In the genomic region with DNA sequence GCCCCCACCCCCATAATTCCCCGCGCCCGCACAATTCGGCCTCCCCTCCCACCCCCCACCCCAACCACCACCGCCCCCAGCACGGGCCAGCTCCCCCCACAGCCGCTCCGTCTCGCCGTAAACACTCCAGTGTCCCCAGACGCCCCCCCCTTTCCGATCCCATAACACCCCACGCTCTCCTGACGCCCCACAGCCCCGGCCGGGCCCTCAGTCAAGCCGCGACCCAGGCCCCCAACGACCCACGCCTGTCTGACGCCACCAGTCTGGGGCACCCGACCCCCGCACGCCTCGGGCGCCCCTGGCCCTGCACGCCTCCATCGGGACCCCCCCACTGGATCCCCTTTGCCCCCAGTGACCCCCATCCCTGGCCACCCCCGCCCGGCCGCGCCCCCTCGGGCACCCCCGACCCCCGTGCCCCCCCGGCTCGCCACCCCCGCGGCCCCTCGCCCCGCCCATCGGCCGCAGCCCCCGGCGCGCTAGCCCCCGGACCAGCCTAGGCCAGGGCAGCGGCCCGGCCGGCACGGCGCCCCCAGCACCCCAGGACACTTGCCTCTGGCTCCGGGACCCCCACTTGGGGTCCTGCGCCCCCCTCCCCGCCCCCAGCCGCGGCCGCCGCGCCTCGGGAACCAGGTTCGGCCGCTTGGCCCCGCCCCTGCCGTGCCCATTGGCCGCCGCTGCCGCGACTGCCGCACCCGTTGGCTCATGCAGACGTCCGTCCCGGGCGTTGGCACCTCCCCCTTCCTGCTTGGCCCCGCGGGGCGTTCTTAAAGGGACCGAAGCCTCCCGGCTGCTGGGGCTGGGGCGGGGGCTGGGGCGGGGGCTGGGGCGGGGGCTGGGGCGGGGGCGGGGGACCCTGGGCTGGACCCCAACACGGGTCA, we compare ENCODE assay signal across 8 cellular contexts. TPM values are rescaled to one million over a fixed set of nuclear protein-coding genes. Genes with fewer than 3 reads are reported as not detected.
DNase-seq lines count a peak whose midpoint lies in the region; ATAC-seq lines count a peak whose summit lies in the region.

A gene (minus strand): TSS at position 638 of the 878 bp plus-strand sequence. CDS start 1,603 bp downstream, outside the sequence.

- intact Hi-C loops in activated CD4-positive, alpha-beta T cell treated with anti-CD3 and anti-CD28 coated beads for 36 hours (cut with DNase I, micrococcal nuclease), result loop anchor here in 1 of 2 experiments (1.0 to 5.0 kb wide), 4 partner anchors 46 to 490 kb away; a partner anchor contains a TSS

- CTCF ChIA-PET in activated CD4-positive, alpha-beta T cell treated with anti-CD3 and anti-CD28 coated beads for 36 hours (lab: Charles Lee), result interaction anchor here (0.8 to 1.8 kb wide), 5 partner anchors 14 to 45 kb away, joined by 4 to 22 read pairs (median 4); a partner anchor contains a TSS

- H3K9me3 Mint-ChIP-seq in activated CD4-positive, alpha-beta T cell treated with anti-CD3 and anti-CD28 coated beads for 36 hours (ENCODE audit: low read depth), result no peaks in the 10 kb centered on the region

- H3K36me3 Mint-ChIP-seq in activated CD4-positive, alpha-beta T cell treated with anti-CD3 and anti-CD28 coated beads for 36 hours (ENCODE audit: low read depth), result peaks cover 14% of the 10 kb centered on the region

- H3K4me3 Mint-ChIP-seq in activated CD4-positive, alpha-beta T cell treated with anti-CD3 and anti-CD28 coated beads for 36 hours, result peak within 1 kb of the TSS; percentile 92

- POLR2A ChIA-PET in activated CD4-positive, alpha-beta T cell treated with anti-CD3 and anti-CD28 coated beads for 36 hours (lab: Charles Lee), result interaction anchor here (0.5 to 1.4 kb wide), 5 partner anchors 14 to 650 kb away, joined by 3 to 7 read pairs (median 4); a partner anchor contains a TSS

- no peaks in the 10 kb centered on the region for H3K27me3 Mint-ChIP-seq in activated CD4-positive, alpha-beta T cell treated with anti-CD3 and anti-CD28 coated beads for 36 hours

- DNase-seq in AG08395 (ENCODE audit: low spot score) (peak; percentile 98), NCI-H510A (lab: John Stamatoyannopoulos, UW) (peak; percentile 80), cerebellum (ENCODE audit: low spot score) (peak; percentile 97), kidney glomerular epithelial cell (lab: John Stamatoyannopoulos, UW) (peak; percentile 50)
- DNase-seq in activated CD4-positive, alpha-beta T cell treated with anti-CD3 and anti-CD28 coated beads for 36 hours, result peak; percentile 98
- peak; percentile 98 for DNase-seq in stimulated activated CD4-positive, alpha-beta T cell treated with anti-CD3 and anti-CD28 coated beads, Interleukin-15, amount 100 ng/mL, for 24 hours

- H3K27ac Mint-ChIP-seq in activated CD4-positive, alpha-beta T cell treated with anti-CD3 and anti-CD28 coated beads for 36 hours, result peak within 1 kb of the TSS; percentile 98

- peak; percentile 96 for ATAC-seq in GM19025 (IDR thresholded peaks at IDR 0.05; ENCODE audit: low read depth, unreplicated experiment)
- ATAC-seq in HG03354 (IDR thresholded peaks at IDR 0.05; ENCODE audit: poor library complexity, severe bottlenecking, unreplicated experiment), result peak; percentile 96
- ATAC-seq in activated CD4-positive, alpha-beta T cell treated with anti-CD3 and anti-CD28 coated beads for 36 hours, result peak; percentile 92

- peaks cover 25% of the 10 kb centered on the region for H3K4me1 Mint-ChIP-seq in activated CD4-positive, alpha-beta T cell treated with anti-CD3 and anti-CD28 coated beads for 36 hours

RNA-seq across cellular contexts. Expression of the gene that starts here (rescaled TPM):
- total RNA-seq in activated CD4-positive, alpha-beta T cell treated with anti-CD3 and anti-CD28 coated beads for 36 hours, result 100 to 1,000 TPM; 208 to 211 TPM
- 81.4 TPM for total RNA-seq in cerebellum

Comparison
In these comparisons a context has a peak if more than half of its experiments do, and no peak if none do; other contexts are left out.
1. Peak in every context shown above with its lines: DNase-seq and ATAC-seq.